Comparison of ENCODE assay signal across 1 cellular context in genomic region chr12:93127582-93128331, GRCh38.
TF ChIP-seq lines count a peak whose summit lies in the region.

No MANE protein-coding gene starts in this region.

TF ChIP-seq in HepG2, 621 proteins besides CTCF, POLR2A, EP300 and RAD21 (continued from another document and continues in another):
- TF ChIP-seq ZNF101 (CRISPR knock-in tag; IDR thresholded peaks at IDR 0.05; ENCODE audit: borderline replicate concordance, low read depth) (no peak; the same call in 1 of the 2 replicates), SALL2 (CRISPR knock-in tag; IDR thresholded peaks at IDR 0.05) (peak; percentile 43), ZNF18 (CRISPR knock-in tag; IDR thresholded peaks at IDR 0.05; ENCODE audit: insufficient replicate concordance) (no peak), TRAFD1 (CRISPR knock-in tag; IDR thresholded peaks at IDR 0.05; ENCODE audit: borderline replicate concordance) (no peak), NFYB (CRISPR knock-in tag; IDR thresholded peaks at IDR 0.05) (no peak), TBX2 (CRISPR knock-in tag; IDR thresholded peaks at IDR 0.05; ENCODE audit: borderline replicate concordance) (peak; percentile 99), GPBP1L1 (CRISPR knock-in tag; IDR thresholded peaks at IDR 0.05) (no peak), HOXA7 (CRISPR knock-in tag; IDR thresholded peaks at IDR 0.05) (no peak), ZNF318 (CRISPR knock-in tag; IDR thresholded peaks at IDR 0.05) (peak; percentile 77; the same call in 1 of the 2 replicates), PCBP2 (optimal IDR thresholded peaks at IDR 0.05; ENCODE audit: low read depth, low read length, poor library complexity, severe bottlenecking) (no peak), SIN3A (IDR thresholded peaks at IDR 0.05; ENCODE audit: borderline replicate concordance, low read depth, low read length) (0 out of 2 replicates have a peak, but pooled peaks have one; percentile 55), HOXD1 (CRISPR knock-in tag; IDR thresholded peaks at IDR 0.05) (peak; percentile 97), HNRNPK (IDR thresholded peaks at IDR 0.05; ENCODE audit: low read depth, low read length, poor library complexity, severe bottlenecking) (no peak), HOXA3 (CRISPR knock-in tag; IDR thresholded peaks at IDR 0.05) (peak; percentile 95), IKZF1 (IDR thresholded peaks at IDR 0.05) (no peak), ZNF552 (CRISPR knock-in tag; IDR thresholded peaks at IDR 0.05; ENCODE audit: borderline replicate concordance) (peak; percentile 67), TOPORS (CRISPR knock-in tag; IDR thresholded peaks at IDR 0.05) (peak; percentile 82; the same call in 1 of the 2 replicates), FOXO1 (CRISPR knock-in tag; IDR thresholded peaks at IDR 0.05) (peak; percentile 96), THAP8 (CRISPR knock-in tag; IDR thresholded peaks at IDR 0.05; ENCODE audit: borderline replicate concordance) (no peak), ZNF343 (CRISPR knock-in tag; IDR thresholded peaks at IDR 0.05) (no peak), PAX8 (CRISPR knock-in tag; IDR thresholded peaks at IDR 0.05; ENCODE audit: borderline replicate concordance) (no peak), ATAD3A (CRISPR knock-in tag; IDR thresholded peaks at IDR 0.05) (no peak), ZNF232 (CRISPR knock-in tag; IDR thresholded peaks at IDR 0.05; ENCODE audit: borderline replicate concordance) (peak; percentile 49; the same call in 1 of the 2 replicates), ZNF225 (CRISPR knock-in tag; IDR thresholded peaks at IDR 0.05) (no peak), SKI (IDR thresholded peaks at IDR 0.05; ENCODE audit: partially characterized antibody) (peak; percentile 84), ZNF597 (CRISPR knock-in tag; IDR thresholded peaks at IDR 0.05) (no peak), TAF1 (CRISPR knock-in tag; IDR thresholded peaks at IDR 0.05) (peak; percentile 15; the same call in 1 of the 2 replicates), ZNF253 (CRISPR knock-in tag; IDR thresholded peaks at IDR 0.05; ENCODE audit: borderline replicate concordance) (no peak), FUBP1 (CRISPR knock-in tag; IDR thresholded peaks at IDR 0.05; ENCODE audit: borderline replicate concordance) (0 out of 2 replicates have a peak, but pooled peaks have one; percentile 57), ZNF720 (CRISPR knock-in tag; IDR thresholded peaks at IDR 0.05) (no peak), ARID5B (CRISPR knock-in tag; IDR thresholded peaks at IDR 0.05) (peak; percentile 99), HNRNPLL (IDR thresholded peaks at IDR 0.05; ENCODE audit: low read depth, low read length, poor library complexity, severe bottlenecking) (peak; percentile 96), ONECUT2 (CRISPR knock-in tag; IDR thresholded peaks at IDR 0.05) (peak; percentile 53; the same call in 1 of the 2 replicates), NFE2L2 (IDR thresholded peaks at IDR 0.05; ENCODE audit: low read length) (no peak), FOXK1 (CRISPR knock-in tag; IDR thresholded peaks at IDR 0.05; ENCODE audit: borderline replicate concordance, low read depth) (peak; percentile 93), MYC (CRISPR knock-in tag; IDR thresholded peaks at IDR 0.05; ENCODE audit: borderline replicate concordance) (peak; percentile 58; the same call in 1 of the 2 replicates), HNRNPH1 (optimal IDR thresholded peaks at IDR 0.05; ENCODE audit: low read depth, low read length) (no peak), SRSF4 (IDR thresholded peaks at IDR 0.05; ENCODE audit: low read depth, low read length, poor library complexity, severe bottlenecking) (no peak)
